Comparison of ENCODE assay signal across 20 cellular contexts in the genomic region with DNA sequence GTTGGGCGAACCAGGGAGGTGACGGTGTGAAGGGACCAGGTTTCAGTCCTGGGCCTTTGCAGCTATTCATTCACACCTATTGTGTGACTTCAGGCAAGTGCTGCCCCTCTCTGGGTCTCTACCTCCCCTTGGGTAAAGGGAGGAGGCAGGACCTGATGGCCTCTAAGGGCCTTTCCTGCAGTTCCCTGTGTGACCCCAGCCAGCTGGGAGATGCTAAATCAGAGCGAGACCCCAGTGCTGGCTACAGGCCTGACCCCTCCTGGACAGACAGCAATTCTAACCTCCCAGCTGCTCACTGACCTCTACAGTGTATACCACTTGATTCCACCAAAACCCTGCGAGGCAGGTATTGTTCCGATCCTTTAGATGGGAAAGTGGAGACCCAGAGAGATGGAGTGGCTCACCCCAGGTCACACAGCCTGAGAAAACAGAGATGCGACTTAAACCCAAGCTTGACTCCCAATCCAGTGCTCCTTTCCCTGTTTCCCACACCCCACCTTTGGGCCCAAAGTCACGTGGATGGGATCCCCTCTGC.
"Had no signal": no experiment of that assay in that cellular context is flagged by ENCODE, and none has a peak within 500 bp of the region (broad histone marks: within the 10 kb centered on the region; RNA-seq: fewer than 3 reads in every experiment).

No MANE protein-coding gene starts in this region.

- H3K9me3 ChIP-seq: gastroesophageal sphincter, heart left ventricle, left ventricle myocardium inferior, mucosa of descending colon, sigmoid colon, tibial nerve had no signal

- H3K4me3 Mint-ChIP-seq: activated naive CD4-positive, alpha-beta T cell treated with anti-CD3 and anti-CD28 coated beads for 36 hours; brain had no signal

- DNase-seq: activated CD4-positive, alpha-beta T cell treated with anti-CD3 and anti-CD28 coated beads for 1 hour; activated naive CD4-positive, alpha-beta T cell treated with anti-CD3 and anti-CD28 coated beads for 36 hours; activated T-cell treated with anti-CD3 and anti-CD28 coated beads for 4 hours; anterior cingulate cortex; caudate nucleus; dorsolateral prefrontal cortex; heart left ventricle; kidney glomerular epithelial cell; left ventricle myocardium inferior; mammary epithelial cell; mucosa of descending colon; naive B cell; sigmoid colon; stimulated activated CD4-positive, alpha-beta T cell treated with anti-CD3 and anti-CD28 coated beads, Interleukin-4, amount 100 ng/mL, for 4 hours; stimulated activated naive CD4-positive, alpha-beta T cell; T-helper 17 cell; WERI-Rb-1 had no signal

- H3K9me3 Mint-ChIP-seq: activated naive CD4-positive, alpha-beta T cell treated with anti-CD3 and anti-CD28 coated beads for 36 hours; naive B cell had no signal

- H3K27me3 Mint-ChIP-seq: T-helper 17 cell had no signal

- H3K4me3 ChIP-seq: dorsolateral prefrontal cortex, gastroesophageal sphincter, heart left ventricle, left ventricle myocardium inferior, mucosa of descending colon, sigmoid colon, tibial nerve had no signal

- H3K36me3 Mint-ChIP-seq: naive B cell had no signal

- H3K27me3 ChIP-seq: dorsolateral prefrontal cortex, gastroesophageal sphincter, heart left ventricle, sigmoid colon, tibial nerve had no signal

- H3K27ac Mint-ChIP-seq: activated naive CD4-positive, alpha-beta T cell treated with anti-CD3 and anti-CD28 coated beads for 36 hours; brain; T-helper 17 cell had no signal

- ATAC-seq: gastroesophageal sphincter, heart left ventricle, mucosa of descending colon, T-helper 17 cell had no signal

- H3K36me3 ChIP-seq: heart left ventricle, left ventricle myocardium inferior, sigmoid colon, WERI-Rb-1 had no signal

- H3K27ac ChIP-seq: dorsolateral prefrontal cortex, heart left ventricle, left ventricle myocardium inferior, sigmoid colon, WERI-Rb-1 had no signal
